Comparison of ENCODE assay signal across 10 cellular contexts in genomic region chr2:106095478-106096392, GRCh38.
A peak's percentile ranks its signal among the peaks of the same experiment; 100 is the strongest.
DNase-seq lines count a peak whose midpoint lies in the region; ATAC-seq and TF ChIP-seq lines count a peak whose summit lies in the region.
"Had no signal": no experiment of that assay in that cellular context is flagged by ENCODE, and none has a peak within 500 bp of the region (broad histone marks: within the 10 kb centered on the region; RNA-seq: fewer than 3 reads in every experiment).

No MANE protein-coding gene starts in this region.

- peak overlapping the region; percentile 9 to 43 for H3K9ac ChIP-seq in colonic mucosa (ENCODE audit: low read depth in 2 of 2, low read length in 2 of 2)

- no peak overlapping the region for H3K27ac ChIP-seq in colonic mucosa
- H3K27ac ChIP-seq: adrenal gland had no signal

- H3K9me3 ChIP-seq in colonic mucosa: no peaks in the 10 kb centered on the region
- H3K9me3 ChIP-seq: adrenal gland had no signal

- H3K27ac Mint-ChIP-seq in CD14-positive monocyte: peak overlapping the region in 6 of 7 donors; percentile 1 to 80 (median 37)
- peak overlapping the region; percentile 89 for H3K27ac Mint-ChIP-seq in activated CD4-positive, alpha-beta T cell treated with anti-CD3 and anti-CD28 coated beads for 36 hours

- CTCF ChIA-PET in activated CD4-positive, alpha-beta T cell treated with anti-CD3 and anti-CD28 coated beads for 36 hours (lab: Charles Lee): interaction anchor here (0.8 to 4.8 kb wide), 4 partner anchors 8 to 486 kb away, joined by 3 to 36 read pairs (median 17); no protein-coding TSS in a partner anchor

- H3K4me3 Mint-ChIP-seq in CD14-positive monocyte: peak overlapping the region; percentile 59 to 80
- peak overlapping the region; percentile 62 for H3K4me3 Mint-ChIP-seq in activated CD4-positive, alpha-beta T cell treated with anti-CD3 and anti-CD28 coated beads for 36 hours

- POLR2A ChIA-PET in activated CD4-positive, alpha-beta T cell treated with anti-CD3 and anti-CD28 coated beads for 36 hours (lab: Charles Lee): interaction anchor here (0.6 kb wide), 1 partner anchor 30 kb away, joined by 4 read pairs; a partner anchor contains a TSS

- H3K36me3 ChIP-seq in colonic mucosa: no peaks in the 10 kb centered on the region
- H3K36me3 ChIP-seq: adrenal gland had no signal

- H3K4me1 Mint-ChIP-seq in CD14-positive monocyte: peaks cover 14% of the 10 kb centered on the region
- H3K4me1 Mint-ChIP-seq in activated CD4-positive, alpha-beta T cell treated with anti-CD3 and anti-CD28 coated beads for 36 hours: peaks cover 57% of the 10 kb centered on the region

- H3K27me3 ChIP-seq in colonic mucosa: no peaks in the 10 kb centered on the region
- H3K27me3 ChIP-seq: adrenal gland had no signal

- peak; percentile 89 for ATAC-seq in activated CD4-positive, alpha-beta T cell treated with anti-CD3 and anti-CD28 coated beads for 36 hours

- DNase-seq in CD14-positive monocyte (ENCODE audit: low spot score) (peak; percentile 57), colonic mucosa (no peak), mesenteric fat pad (ENCODE audit: low spot score) (no peak), SW 1271 (lab: John Stamatoyannopoulos, UW) (no peak), NOMO-1 treated with DMSO at 0.1 percent for 48 hours (lab: John Stamatoyannopoulos, UW; ENCODE audit: unreplicated experiment) (no peak), HPDE6-E6E7 (ENCODE audit: extremely low spot score) (no peak)
- peak; percentile 85 for DNase-seq in activated CD4-positive, alpha-beta T cell treated with anti-CD3 and anti-CD28 coated beads for 36 hours
- peak; percentile 54 to 69 for DNase-seq in stimulated activated CD4-positive, alpha-beta T cell treated with anti-CD3 and anti-CD28 coated beads, Interleukin-15, amount 100 ng/mL, for 1 hour (ENCODE audit: low read depth in 1 of 2, low spot score in 1 of 2)
- DNase-seq: MV-4-11 had no signal

- no peak overlapping the region for H3K4me3 ChIP-seq in colonic mucosa
- H3K4me3 ChIP-seq: adrenal gland had no signal

- no peaks in the 10 kb centered on the region for H3K9me3 Mint-ChIP-seq in CD14-positive monocyte
- H3K9me3 Mint-ChIP-seq in activated CD4-positive, alpha-beta T cell treated with anti-CD3 and anti-CD28 coated beads for 36 hours (ENCODE audit: low read depth): no peaks in the 10 kb centered on the region

- H3K27me3 Mint-ChIP-seq in CD14-positive monocyte (ENCODE audit: low read depth in 3 of 3): peaks cover 0 to 2% (median 0%) of the 10 kb centered on the region in 3 donors
- H3K27me3 Mint-ChIP-seq in activated CD4-positive, alpha-beta T cell treated with anti-CD3 and anti-CD28 coated beads for 36 hours: no peaks in the 10 kb centered on the region

- H3K36me3 Mint-ChIP-seq in CD14-positive monocyte: peaks cover 69 to 76% of the 10 kb centered on the region in 2 donors
- peaks cover 46% of the 10 kb centered on the region for H3K36me3 Mint-ChIP-seq in activated CD4-positive, alpha-beta T cell treated with anti-CD3 and anti-CD28 coated beads for 36 hours (ENCODE audit: low read depth)

- intact Hi-C loops in CD14-positive monocyte (cut with micrococcal nuclease): no loop called here
- intact Hi-C loops in activated CD4-positive, alpha-beta T cell treated with anti-CD3 and anti-CD28 coated beads for 36 hours (cut with DNase I, micrococcal nuclease): loop anchor here (2.0 to 5.0 kb wide), 4 partner anchors 97 to 519 kb away; partner anchors contain the start of gene UXS1 (in 1 of the 2)
- intact Hi-C loops in colonic mucosa (cut with DNase I): no loop called here

- TF ChIP-seq CTCF in CD14-positive monocyte (IDR thresholded peaks at IDR 0.05): no peak
- TF ChIP-seq CTCF in colonic mucosa (IDR thresholded peaks at IDR 0.05): no peak

- no peaks in the 10 kb centered on the region for H3K4me1 ChIP-seq in colonic mucosa
- H3K4me1 ChIP-seq: adrenal gland had no signal

Comparison
In these comparisons a context has a peak if more than half of its experiments do, and no peak if none do; other contexts are left out.
1. DNase-seq: peak in CD14-positive monocyte (single experiment), activated CD4-positive, alpha-beta T cell treated with anti-CD3 and anti-CD28 coated beads for 36 hours (single experiment) and stimulated activated CD4-positive, alpha-beta T cell treated with anti-CD3 and anti-CD28 coated beads, Interleukin-15, amount 100 ng/mL, for 1 hour (2 of 2); none in colonic mucosa (single experiment), mesenteric fat pad (single experiment), SW 1271 (0 of 2), NOMO-1 treated with DMSO at 0.1 percent for 48 hours (single experiment) and HPDE6-E6E7 (single experiment).
2. intact Hi-C loops: an anchor here in activated CD4-positive, alpha-beta T cell treated with anti-CD3 and anti-CD28 coated beads for 36 hours (2.0 to 5.0 kb wide); none called in CD14-positive monocyte and colonic mucosa.